Comparison of ENCODE assay signal across 2 cellular contexts in the genomic region with DNA sequence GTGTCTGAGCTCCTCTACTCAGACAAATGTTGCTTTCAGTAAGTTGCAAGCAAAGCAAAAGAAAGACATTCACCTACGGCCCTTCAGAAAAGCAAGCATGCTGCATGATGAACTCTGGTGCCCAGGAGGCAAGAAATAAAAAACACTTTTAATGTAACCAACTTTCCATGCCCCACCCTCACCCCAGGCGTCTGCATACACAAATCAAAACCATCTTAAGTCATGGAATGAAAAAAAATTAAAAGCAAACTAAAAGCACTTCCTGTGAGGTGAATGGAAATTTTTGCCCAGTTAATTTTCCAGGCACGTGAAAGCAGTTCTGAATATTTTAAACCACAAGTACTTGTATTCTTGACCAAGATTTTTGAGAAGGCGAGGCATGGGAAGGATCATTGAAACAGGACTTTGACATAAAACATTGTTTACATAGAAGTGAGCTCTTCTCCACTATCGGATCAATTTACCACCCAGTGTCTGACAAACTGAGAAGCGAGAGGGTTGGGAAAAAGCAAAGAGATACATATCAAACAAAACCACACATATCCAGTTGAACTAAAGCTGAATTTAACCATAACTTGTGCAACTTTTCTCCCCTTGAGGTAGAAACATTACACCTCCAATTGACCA.
TF ChIP-seq lines count a peak whose summit lies in the region.

No MANE protein-coding gene starts in this region.

TF ChIP-seq in SK-N-SH treated with all-trans-retinoic acid at 6 μM for 48 hours, 23 proteins besides CTCF, POLR2A, EP300 and RAD21:
- TF ChIP-seq, protein P1, sequence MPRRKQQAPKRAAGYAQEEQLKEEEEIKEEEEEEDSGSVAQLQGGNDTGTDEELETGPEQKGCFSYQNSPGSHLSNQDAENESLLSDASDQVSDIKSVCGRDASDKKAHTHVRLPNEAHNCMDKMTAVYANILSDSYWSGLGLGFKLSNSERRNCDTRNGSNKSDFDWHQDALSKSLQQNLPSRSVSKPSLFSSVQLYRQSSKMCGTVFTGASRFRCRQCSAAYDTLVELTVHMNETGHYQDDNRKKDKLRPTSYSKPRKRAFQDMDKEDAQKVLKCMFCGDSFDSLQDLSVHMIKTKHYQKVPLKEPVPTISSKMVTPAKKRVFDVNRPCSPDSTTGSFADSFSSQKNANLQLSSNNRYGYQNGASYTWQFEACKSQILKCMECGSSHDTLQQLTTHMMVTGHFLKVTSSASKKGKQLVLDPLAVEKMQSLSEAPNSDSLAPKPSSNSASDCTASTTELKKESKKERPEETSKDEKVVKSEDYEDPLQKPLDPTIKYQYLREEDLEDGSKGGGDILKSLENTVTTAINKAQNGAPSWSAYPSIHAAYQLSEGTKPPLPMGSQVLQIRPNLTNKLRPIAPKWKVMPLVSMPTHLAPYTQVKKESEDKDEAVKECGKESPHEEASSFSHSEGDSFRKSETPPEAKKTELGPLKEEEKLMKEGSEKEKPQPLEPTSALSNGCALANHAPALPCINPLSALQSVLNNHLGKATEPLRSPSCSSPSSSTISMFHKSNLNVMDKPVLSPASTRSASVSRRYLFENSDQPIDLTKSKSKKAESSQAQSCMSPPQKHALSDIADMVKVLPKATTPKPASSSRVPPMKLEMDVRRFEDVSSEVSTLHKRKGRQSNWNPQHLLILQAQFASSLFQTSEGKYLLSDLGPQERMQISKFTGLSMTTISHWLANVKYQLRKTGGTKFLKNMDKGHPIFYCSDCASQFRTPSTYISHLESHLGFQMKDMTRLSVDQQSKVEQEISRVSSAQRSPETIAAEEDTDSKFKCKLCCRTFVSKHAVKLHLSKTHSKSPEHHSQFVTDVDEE (CRISPR knock-in tag; IDR thresholded peaks at IDR 0.05) = no peak
- TF ChIP-seq ZFP3 (CRISPR knock-in tag; IDR thresholded peaks at IDR 0.05) (no peak), ZNF565 (CRISPR knock-in tag; conservative IDR thresholded peaks at IDR 0.05; ENCODE audit: low read depth) (no peak), CSDC2 (CRISPR knock-in tag; IDR thresholded peaks at IDR 0.05) (no peak), BACH2 (CRISPR knock-in tag; IDR thresholded peaks at IDR 0.05; ENCODE audit: borderline replicate concordance) (no peak), ARNTL (CRISPR knock-in tag; IDR thresholded peaks at IDR 0.05; ENCODE audit: borderline replicate concordance, low read depth) (no peak), ZFP30 (CRISPR knock-in tag; IDR thresholded peaks at IDR 0.05) (no peak), OSR1 (CRISPR knock-in tag; IDR thresholded peaks at IDR 0.05) (no peak), ZNF8 (CRISPR knock-in tag; IDR thresholded peaks at IDR 0.05) (no peak), RARB (CRISPR knock-in tag; IDR thresholded peaks at IDR 0.05) (no peak), CREB5 (CRISPR knock-in tag; IDR thresholded peaks at IDR 0.05; ENCODE audit: low read depth) (no peak), TOX (CRISPR knock-in tag; IDR thresholded peaks at IDR 0.05; ENCODE audit: borderline replicate concordance) (no peak), PPARA (CRISPR knock-in tag; IDR thresholded peaks at IDR 0.05; ENCODE audit: borderline replicate concordance) (no peak), SNAI2 (CRISPR knock-in tag; IDR thresholded peaks at IDR 0.05) (no peak), TCF4 (CRISPR knock-in tag; IDR thresholded peaks at IDR 0.05; ENCODE audit: borderline replicate concordance) (no peak)
- TF ChIP-seq, protein P2, sequence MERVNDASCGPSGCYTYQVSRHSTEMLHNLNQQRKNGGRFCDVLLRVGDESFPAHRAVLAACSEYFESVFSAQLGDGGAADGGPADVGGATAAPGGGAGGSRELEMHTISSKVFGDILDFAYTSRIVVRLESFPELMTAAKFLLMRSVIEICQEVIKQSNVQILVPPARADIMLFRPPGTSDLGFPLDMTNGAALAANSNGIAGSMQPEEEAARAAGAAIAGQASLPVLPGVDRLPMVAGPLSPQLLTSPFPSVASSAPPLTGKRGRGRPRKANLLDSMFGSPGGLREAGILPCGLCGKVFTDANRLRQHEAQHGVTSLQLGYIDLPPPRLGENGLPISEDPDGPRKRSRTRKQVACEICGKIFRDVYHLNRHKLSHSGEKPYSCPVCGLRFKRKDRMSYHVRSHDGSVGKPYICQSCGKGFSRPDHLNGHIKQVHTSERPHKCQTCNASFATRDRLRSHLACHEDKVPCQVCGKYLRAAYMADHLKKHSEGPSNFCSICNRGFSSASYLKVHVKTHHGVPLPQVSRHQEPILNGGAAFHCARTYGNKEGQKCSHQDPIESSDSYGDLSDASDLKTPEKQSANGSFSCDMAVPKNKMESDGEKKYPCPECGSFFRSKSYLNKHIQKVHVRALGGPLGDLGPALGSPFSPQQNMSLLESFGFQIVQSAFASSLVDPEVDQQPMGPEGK (CRISPR knock-in tag; IDR thresholded peaks at IDR 0.05; ENCODE audit: borderline replicate concordance) = no peak
- TF ChIP-seq, protein P3, sequence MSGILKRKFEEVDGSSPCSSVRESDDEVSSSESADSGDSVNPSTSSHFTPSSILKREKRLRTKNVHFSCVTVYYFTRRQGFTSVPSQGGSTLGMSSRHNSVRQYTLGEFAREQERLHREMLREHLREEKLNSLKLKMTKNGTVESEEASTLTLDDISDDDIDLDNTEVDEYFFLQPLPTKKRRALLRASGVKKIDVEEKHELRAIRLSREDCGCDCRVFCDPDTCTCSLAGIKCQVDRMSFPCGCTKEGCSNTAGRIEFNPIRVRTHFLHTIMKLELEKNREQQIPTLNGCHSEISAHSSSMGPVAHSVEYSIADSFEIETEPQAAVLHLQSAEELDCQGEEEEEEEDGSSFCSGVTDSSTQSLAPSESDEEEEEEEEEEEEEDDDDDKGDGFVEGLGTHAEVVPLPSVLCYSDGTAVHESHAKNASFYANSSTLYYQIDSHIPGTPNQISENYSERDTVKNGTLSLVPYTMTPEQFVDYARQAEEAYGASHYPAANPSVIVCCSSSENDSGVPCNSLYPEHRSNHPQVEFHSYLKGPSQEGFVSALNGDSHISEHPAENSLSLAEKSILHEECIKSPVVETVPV (CRISPR knock-in tag; IDR thresholded peaks at IDR 0.05) = no peak

TF ChIP-seq in SK-N-SH, 30 proteins besides CTCF, POLR2A, EP300 and RAD21 (continued from another document):
- TF ChIP-seq, protein P4, sequence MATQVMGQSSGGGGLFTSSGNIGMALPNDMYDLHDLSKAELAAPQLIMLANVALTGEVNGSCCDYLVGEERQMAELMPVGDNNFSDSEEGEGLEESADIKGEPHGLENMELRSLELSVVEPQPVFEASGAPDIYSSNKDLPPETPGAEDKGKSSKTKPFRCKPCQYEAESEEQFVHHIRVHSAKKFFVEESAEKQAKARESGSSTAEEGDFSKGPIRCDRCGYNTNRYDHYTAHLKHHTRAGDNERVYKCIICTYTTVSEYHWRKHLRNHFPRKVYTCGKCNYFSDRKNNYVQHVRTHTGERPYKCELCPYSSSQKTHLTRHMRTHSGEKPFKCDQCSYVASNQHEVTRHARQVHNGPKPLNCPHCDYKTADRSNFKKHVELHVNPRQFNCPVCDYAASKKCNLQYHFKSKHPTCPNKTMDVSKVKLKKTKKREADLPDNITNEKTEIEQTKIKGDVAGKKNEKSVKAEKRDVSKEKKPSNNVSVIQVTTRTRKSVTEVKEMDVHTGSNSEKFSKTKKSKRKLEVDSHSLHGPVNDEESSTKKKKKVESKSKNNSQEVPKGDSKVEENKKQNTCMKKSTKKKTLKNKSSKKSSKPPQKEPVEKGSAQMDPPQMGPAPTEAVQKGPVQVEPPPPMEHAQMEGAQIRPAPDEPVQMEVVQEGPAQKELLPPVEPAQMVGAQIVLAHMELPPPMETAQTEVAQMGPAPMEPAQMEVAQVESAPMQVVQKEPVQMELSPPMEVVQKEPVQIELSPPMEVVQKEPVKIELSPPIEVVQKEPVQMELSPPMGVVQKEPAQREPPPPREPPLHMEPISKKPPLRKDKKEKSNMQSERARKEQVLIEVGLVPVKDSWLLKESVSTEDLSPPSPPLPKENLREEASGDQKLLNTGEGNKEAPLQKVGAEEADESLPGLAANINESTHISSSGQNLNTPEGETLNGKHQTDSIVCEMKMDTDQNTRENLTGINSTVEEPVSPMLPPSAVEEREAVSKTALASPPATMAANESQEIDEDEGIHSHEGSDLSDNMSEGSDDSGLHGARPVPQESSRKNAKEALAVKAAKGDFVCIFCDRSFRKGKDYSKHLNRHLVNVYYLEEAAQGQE (IDR thresholded peaks at IDR 0.05; ENCODE audit: low read depth, low read length) = no peak
- no peak for TF ChIP-seq RFX5 (IDR thresholded peaks at IDR 0.05; ENCODE audit: low read length)
- TF ChIP-seq, protein P5, sequence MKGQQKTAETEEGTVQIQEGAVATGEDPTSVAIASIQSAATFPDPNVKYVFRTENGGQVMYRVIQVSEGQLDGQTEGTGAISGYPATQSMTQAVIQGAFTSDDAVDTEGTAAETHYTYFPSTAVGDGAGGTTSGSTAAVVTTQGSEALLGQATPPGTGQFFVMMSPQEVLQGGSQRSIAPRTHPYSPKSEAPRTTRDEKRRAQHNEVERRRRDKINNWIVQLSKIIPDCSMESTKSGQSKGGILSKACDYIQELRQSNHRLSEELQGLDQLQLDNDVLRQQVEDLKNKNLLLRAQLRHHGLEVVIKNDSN (IDR thresholded peaks at IDR 0.05; ENCODE audit: borderline replicate concordance, low read depth) = no peak
- TF ChIP-seq ZBTB33 (IDR thresholded peaks at IDR 0.05; ENCODE audit: borderline replicate concordance, low read depth) = no peak
- no peak for TF ChIP-seq YY1 (IDR thresholded peaks at IDR 0.05; ENCODE audit: low read depth)
